Comparison of ENCODE assay signal across 16 cellular contexts in the genomic region with DNA sequence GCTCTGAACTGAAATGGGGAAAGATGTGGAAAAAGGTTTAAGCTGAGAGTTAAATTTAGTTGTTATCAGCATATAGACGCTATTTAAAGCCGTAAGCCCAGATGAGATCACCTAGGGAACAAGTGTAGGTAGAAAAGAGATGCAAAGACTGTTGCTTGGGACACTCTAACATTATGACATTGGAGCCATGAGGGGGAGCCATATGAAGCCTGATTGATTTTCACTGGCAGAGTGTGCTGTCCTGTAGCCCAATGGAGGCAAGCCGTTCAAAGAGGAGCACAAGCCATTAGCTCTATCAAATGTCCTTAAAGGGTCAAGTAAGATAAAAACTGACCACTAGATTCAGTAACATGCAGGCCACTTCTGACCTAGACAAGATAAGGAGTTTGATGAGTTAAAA.
DNase-seq lines count a peak whose midpoint lies in the region; ATAC-seq, FAIRE-seq and TF ChIP-seq lines count a peak whose summit lies in the region.
"Had no signal": no experiment of that assay in that cellular context is flagged by ENCODE, and none has a peak within 500 bp of the region (broad histone marks: within the 10 kb centered on the region; RNA-seq: fewer than 3 reads in every experiment).

No MANE protein-coding gene starts in this region.

- no peaks in the 10 kb centered on the region for H3K9me3 Mint-ChIP-seq in WTC11
- no peaks in the 10 kb centered on the region for H3K9me3 Mint-ChIP-seq in stimulated activated effector memory CD8-positive, alpha-beta T cell treated with anti-CD3 and anti-CD28 coated beads, Interleukin-12 subunit alpha, Interleukin-12 subunit beta, amount 100 ng/mL, for 72 hours

- no peak overlapping the region for H2BK5ac ChIP-seq in neuronal stem cell (ENCODE audit: low read length)

- H4K8ac ChIP-seq in neuronal stem cell (ENCODE audit: low read depth, low read length) = no peak overlapping the region

- H2AFZ ChIP-seq in neuronal stem cell (ENCODE audit: low read length) = no peak overlapping the region

- no peak overlapping the region for H2BK15ac ChIP-seq in neuronal stem cell (ENCODE audit: low read length)

- no peak overlapping the region for H3K4me2 ChIP-seq in neuronal stem cell (ENCODE audit: insufficient read depth, low read length, poor library complexity, severe bottlenecking)
- H3K4me2 ChIP-seq: BLaER1 treated with 17β-estradiol and CSF1 and Interleukin-3, amounts not matched to agents 10 nM and 100 nM had no signal

- H3K4me1 ChIP-seq in neuronal stem cell (ENCODE audit: control insufficient read depth in 2 of 2, insufficient read depth in 1 of 2, low read depth in 1 of 2, low read length in 2 of 2) = peaks cover 0 to 2% of the 10 kb centered on the region in 2 donors
- H3K4me1 ChIP-seq: BLaER1 treated with 17β-estradiol and CSF1 and Interleukin-3, amounts not matched to agents 10 nM and 100 nM had no signal

- H3K27me3 ChIP-seq in neuronal stem cell (ENCODE audit: control insufficient read depth in 3 of 3, insufficient read depth in 3 of 3, low read depth in 1 of 3, low read length in 3 of 3) = no peaks in the 10 kb centered on the region
- H3K27me3 ChIP-seq: BLaER1 treated with 17β-estradiol and CSF1 and Interleukin-3, amounts not matched to agents 10 nM and 100 nM had no signal

- no peaks in the 10 kb centered on the region for H3K36me3 Mint-ChIP-seq in WTC11
- H3K36me3 Mint-ChIP-seq in stimulated activated effector memory CD8-positive, alpha-beta T cell treated with anti-CD3 and anti-CD28 coated beads, Interleukin-12 subunit alpha, Interleukin-12 subunit beta, amount 100 ng/mL, for 72 hours = no peaks in the 10 kb centered on the region
- H3K36me3 Mint-ChIP-seq: CD8-positive, alpha-beta memory T cell had no signal

- CTCF ChIA-PET in WTC11 (lab: Charles Lee) = interaction anchor here (0.6 to 3.1 kb wide), 2 partner anchors 9 to 13 kb away, joined by 3 to 11 read pairs; no protein-coding TSS in a partner anchor

- H3K4ac ChIP-seq in neuronal stem cell (ENCODE audit: low read length) = no peak overlapping the region

- no peaks in the 10 kb centered on the region for H3K79me1 ChIP-seq in neuronal stem cell (ENCODE audit: low read depth, low read length)

- no peak overlapping the region for H2AK5ac ChIP-seq in neuronal stem cell (ENCODE audit: low read depth, low read length)

- H3K9ac ChIP-seq in neuronal stem cell (ENCODE audit: low read depth, low read length, poor library complexity) = no peak overlapping the region
- H3K9ac ChIP-seq: BLaER1 treated with 17β-estradiol and CSF1 and Interleukin-3, amounts not matched to agents 10 nM and 100 nM had no signal

- H3K14ac ChIP-seq in neuronal stem cell (ENCODE audit: low read length) = no peak overlapping the region

- POLR2A ChIA-PET in WTC11 (lab: Charles Lee) = no interaction called here

- H2BK120ac ChIP-seq in neuronal stem cell (ENCODE audit: low read depth, low read length) = no peak overlapping the region

- peak; percentile 23 for DNase-seq in DMS53 (lab: John Stamatoyannopoulos, UW)
- DNase-seq in DMS53 treated with DMSO at 0.1 percent for 48 hours (lab: John Stamatoyannopoulos, UW; ENCODE audit: unreplicated experiment) = no peak
- peak; percentile 13 for DNase-seq in NAMALWA (ENCODE audit: low spot score)
- DNase-seq in WTC11 (ENCODE audit: low spot score) = no peak
- no peak for DNase-seq in stimulated activated effector memory CD8-positive, alpha-beta T cell treated with anti-CD3 and anti-CD28 coated beads, Interleukin-12 subunit alpha, Interleukin-12 subunit beta, amount 100 ng/mL, for 72 hours (ENCODE audit: low spot score in 2 of 2)
- DNase-seq in NCI-H2029 (lab: John Stamatoyannopoulos, UW) = no peak
- no peak for DNase-seq in neuronal stem cell (ENCODE audit: low spot score)
- no peak for DNase-seq in RCC 7860 (ENCODE audit: low spot score)
- DNase-seq: 8988T; CD8-positive, alpha-beta memory T cell; Karpas-422; NCI-H1930; NCI-H2171 treated with DMSO at 0.1 percent for 48 hours; SHP77; T-helper 17 cell had no signal

- WGBS in neuronal stem cell (ENCODE audit: extremely low coverage in 2 of 2, insufficient read length in 2 of 2, insufficient replicate concordance in 1 of 2), 2 donors = no CpG with 5 or more reads among the region's 3 CpGs

- FAIRE-seq in RCC 7860 (lab: Jason Lieb, UNC) = no peak

- peak; percentile 92 for ATAC-seq in WTC11
- ATAC-seq in stimulated activated effector memory CD8-positive, alpha-beta T cell treated with anti-CD3 and anti-CD28 coated beads, Interleukin-12 subunit alpha, Interleukin-12 subunit beta, amount 100 ng/mL, for 72 hours = peak; percentile 28
- ATAC-seq: T-helper 17 cell had no signal

- no peak overlapping the region for H3K18ac ChIP-seq in neuronal stem cell (ENCODE audit: low read length)

- H3K4me3 ChIP-seq in neuronal stem cell (ENCODE audit: low read length in 2 of 2) = no peak overlapping the region
- H3K4me3 ChIP-seq: BLaER1 treated with 17β-estradiol and CSF1 and Interleukin-3, amounts not matched to agents 10 nM and 100 nM had no signal

- no peaks in the 10 kb centered on the region for H3K9me3 ChIP-seq in neuronal stem cell (replicated peaks in 1 of 2; ENCODE audit: control insufficient read depth in 2 of 2, insufficient read depth in 1 of 2, low read depth in 1 of 2, low read length in 2 of 2)
- H3K9me3 ChIP-seq: BLaER1 treated with 17β-estradiol and CSF1 and Interleukin-3, amounts not matched to agents 10 nM and 100 nM had no signal

- no peak overlapping the region for H4K91ac ChIP-seq in neuronal stem cell (ENCODE audit: low read depth, low read length, poor library complexity)

- no peak overlapping the region for H3K27ac ChIP-seq in neuronal stem cell (replicated peaks; ENCODE audit: low read length)
- H3K27ac ChIP-seq: BLaER1 treated with 17β-estradiol and CSF1 and Interleukin-3, amounts not matched to agents 10 nM and 100 nM had no signal

- no peak overlapping the region for H3K27ac Mint-ChIP-seq in WTC11
- H3K27ac Mint-ChIP-seq in stimulated activated effector memory CD8-positive, alpha-beta T cell treated with anti-CD3 and anti-CD28 coated beads, Interleukin-12 subunit alpha, Interleukin-12 subunit beta, amount 100 ng/mL, for 72 hours = no peak overlapping the region
- H3K27ac Mint-ChIP-seq: CD8-positive, alpha-beta memory T cell; T-helper 17 cell had no signal

- H3K4me1 Mint-ChIP-seq in WTC11 = peaks cover 6% of the 10 kb centered on the region; the same call in 1 of the 2 replicates
- H3K4me1 Mint-ChIP-seq in stimulated activated effector memory CD8-positive, alpha-beta T cell treated with anti-CD3 and anti-CD28 coated beads, Interleukin-12 subunit alpha, Interleukin-12 subunit beta, amount 100 ng/mL, for 72 hours = no peaks in the 10 kb centered on the region
- H3K4me1 Mint-ChIP-seq: CD8-positive, alpha-beta memory T cell; T-helper 17 cell had no signal

- H3K27me3 Mint-ChIP-seq in WTC11 (ENCODE audit: low read depth) = no peaks in the 10 kb centered on the region
- H3K27me3 Mint-ChIP-seq: CD8-positive, alpha-beta memory T cell; T-helper 17 cell had no signal

- TF ChIP-seq CTCF in WTC11 (IDR thresholded peaks at IDR 0.05) = no peak

- H3K4me3 Mint-ChIP-seq in WTC11 = no peak overlapping the region
- no peak overlapping the region for H3K4me3 Mint-ChIP-seq in stimulated activated effector memory CD8-positive, alpha-beta T cell treated with anti-CD3 and anti-CD28 coated beads, Interleukin-12 subunit alpha, Interleukin-12 subunit beta, amount 100 ng/mL, for 72 hours
- H3K4me3 Mint-ChIP-seq: CD8-positive, alpha-beta memory T cell; T-helper 17 cell had no signal

- no peak overlapping the region for H3K23ac ChIP-seq in neuronal stem cell (ENCODE audit: low read depth, low read length, poor library complexity)

- no peaks in the 10 kb centered on the region for H3K36me3 ChIP-seq in neuronal stem cell (replicated peaks in 1 of 2; ENCODE audit: control insufficient read depth in 2 of 2, insufficient read depth in 2 of 2, low read length in 2 of 2)
- H3K36me3 ChIP-seq: BLaER1 treated with 17β-estradiol and CSF1 and Interleukin-3, amounts not matched to agents 10 nM and 100 nM had no signal

- H2BK12ac ChIP-seq in neuronal stem cell (ENCODE audit: low read length) = no peak overlapping the region

TF ChIP-seq in WTC11, 78 proteins besides CTCF, POLR2A, EP300 and RAD21 (continues in another document):
- no peak for TF ChIP-seq ZNF671 (CRISPR knock-in tag; IDR thresholded peaks at IDR 0.05)
- TF ChIP-seq ETV6 (CRISPR knock-in tag; IDR thresholded peaks at IDR 0.05) = no peak
- TF ChIP-seq OVOL2 (CRISPR knock-in tag; IDR thresholded peaks at IDR 0.05; ENCODE audit: borderline replicate concordance) = no peak
- TF ChIP-seq ZNF138 (CRISPR knock-in tag; conservative IDR thresholded peaks at IDR 0.05) = no peak
- TF ChIP-seq, protein P1, sequence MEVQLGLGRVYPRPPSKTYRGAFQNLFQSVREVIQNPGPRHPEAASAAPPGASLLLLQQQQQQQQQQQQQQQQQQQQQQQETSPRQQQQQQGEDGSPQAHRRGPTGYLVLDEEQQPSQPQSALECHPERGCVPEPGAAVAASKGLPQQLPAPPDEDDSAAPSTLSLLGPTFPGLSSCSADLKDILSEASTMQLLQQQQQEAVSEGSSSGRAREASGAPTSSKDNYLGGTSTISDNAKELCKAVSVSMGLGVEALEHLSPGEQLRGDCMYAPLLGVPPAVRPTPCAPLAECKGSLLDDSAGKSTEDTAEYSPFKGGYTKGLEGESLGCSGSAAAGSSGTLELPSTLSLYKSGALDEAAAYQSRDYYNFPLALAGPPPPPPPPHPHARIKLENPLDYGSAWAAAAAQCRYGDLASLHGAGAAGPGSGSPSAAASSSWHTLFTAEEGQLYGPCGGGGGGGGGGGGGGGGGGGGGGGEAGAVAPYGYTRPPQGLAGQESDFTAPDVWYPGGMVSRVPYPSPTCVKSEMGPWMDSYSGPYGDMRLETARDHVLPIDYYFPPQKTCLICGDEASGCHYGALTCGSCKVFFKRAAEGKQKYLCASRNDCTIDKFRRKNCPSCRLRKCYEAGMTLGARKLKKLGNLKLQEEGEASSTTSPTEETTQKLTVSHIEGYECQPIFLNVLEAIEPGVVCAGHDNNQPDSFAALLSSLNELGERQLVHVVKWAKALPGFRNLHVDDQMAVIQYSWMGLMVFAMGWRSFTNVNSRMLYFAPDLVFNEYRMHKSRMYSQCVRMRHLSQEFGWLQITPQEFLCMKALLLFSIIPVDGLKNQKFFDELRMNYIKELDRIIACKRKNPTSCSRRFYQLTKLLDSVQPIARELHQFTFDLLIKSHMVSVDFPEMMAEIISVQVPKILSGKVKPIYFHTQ (CRISPR knock-in tag; IDR thresholded peaks at IDR 0.05) = no peak
- TF ChIP-seq CBFB (CRISPR knock-in tag; IDR thresholded peaks at IDR 0.05; ENCODE audit: low read depth) = no peak
- TF ChIP-seq SMAD4 (CRISPR knock-in tag; IDR thresholded peaks at IDR 0.05) = no peak
- TF ChIP-seq TP53 (CRISPR knock-in tag; IDR thresholded peaks at IDR 0.05) = no peak
- TF ChIP-seq FOXP1 (CRISPR knock-in tag; IDR thresholded peaks at IDR 0.05; ENCODE audit: borderline replicate concordance) = no peak
- TF ChIP-seq, protein P2, sequence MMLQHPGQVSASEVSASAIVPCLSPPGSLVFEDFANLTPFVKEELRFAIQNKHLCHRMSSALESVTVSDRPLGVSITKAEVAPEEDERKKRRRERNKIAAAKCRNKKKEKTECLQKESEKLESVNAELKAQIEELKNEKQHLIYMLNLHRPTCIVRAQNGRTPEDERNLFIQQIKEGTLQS (CRISPR knock-in tag; conservative IDR thresholded peaks at IDR 0.05) = no peak
- TF ChIP-seq JAZF1 (CRISPR knock-in tag; IDR thresholded peaks at IDR 0.05) = no peak

Comparison
In these comparisons a context has a peak if more than half of its experiments do, and no peak if none do; other contexts are left out.
1. DNase-seq: peak in DMS53 (single experiment) and NAMALWA (single experiment); none in DMS53 treated with DMSO at 0.1 percent for 48 hours (single experiment), WTC11 (single experiment), stimulated activated effector memory CD8-positive, alpha-beta T cell treated with anti-CD3 and anti-CD28 coated beads, Interleukin-12 subunit alpha, Interleukin-12 subunit beta, amount 100 ng/mL, for 72 hours (0 of 2), NCI-H2029 (single experiment), neuronal stem cell (single experiment) and RCC 7860 (single experiment).